ENCODE assay signal across 26 cellular contexts in genomic region chr11:27358306-27358705, GRCh38. TPM values are rescaled to one million over a fixed set of nuclear protein-coding genes. Genes with fewer than 3 reads are reported as not detected.
DNase-seq lines count a peak whose midpoint lies in the region; ATAC-seq, FAIRE-seq and TF ChIP-seq lines count a peak whose summit lies in the region.
"Had no signal": no experiment of that assay in that cellular context is flagged by ENCODE, and none has a peak within 500 bp of the region (broad histone marks: within the 10 kb centered on the region; RNA-seq: fewer than 3 reads in every experiment).

No MANE protein-coding gene starts in this region.

- dilution Hi-C loops in IMR-90 (cut with HindIII; ENCODE audit: low sequenced_read_pairs, unreplicated experiment) = no loop called here

- H3K9me3 Mint-ChIP-seq in neural progenitor cell = no peaks in the 10 kb centered on the region
- H3K9me3 Mint-ChIP-seq: activated T-helper 1 cell treated with anti-CD3 and anti-CD28 coated beads, Interleukin-12 subunit alpha, Interleukin-12 subunit beta, Interleukin-2, Interleukin-4 antibody, amounts not matched to agents 30 ng/mL and 10 ng/mL and 1 ng/mL, durations not matched to agents 14 hours and 24 hours and 36 hours; naive B cell had no signal

- H3K79me1 ChIP-seq in IMR-90 (ENCODE audit: low read depth in 1 of 2, low read length in 2 of 2) = peaks cover 0 to 12% of the 10 kb centered on the region in 2 experiments; a peak in 1 of 4 replicates

- no peak for TF ChIP-seq EP300 in A549 (IDR thresholded peaks at IDR 0.05)

- H3K4me1 Mint-ChIP-seq in neural progenitor cell = peaks cover 37% of the 10 kb centered on the region

- H3F3A ChIP-seq in neural progenitor cell (ENCODE audit: low read depth) = peaks cover 20% of the 10 kb centered on the region

- H3K4me1 ChIP-seq in A549 = peaks cover 56% of the 10 kb centered on the region
- H3K4me1 ChIP-seq in IMR-90 (ENCODE audit: control insufficient read depth, insufficient read depth, low read length) = peaks cover 3% of the 10 kb centered on the region
- peaks cover 20% of the 10 kb centered on the region for H3K4me1 ChIP-seq in neural progenitor cell
- H3K4me1 ChIP-seq: parathyroid adenoma, uterus had no signal

- no peak overlapping the region for H3K18ac ChIP-seq in IMR-90 (ENCODE audit: low read depth, low read length)

- BruUV-seq in IMR-90 (replicated peaks; lab: Mats Ljungman, UMichigan) = no TSS peak

- no peak for ATAC-seq in A549
- no peak for ATAC-seq in IMR-90 (ENCODE audit: low read depth)
- ATAC-seq: activated CD4-positive, alpha-beta T cell treated with anti-CD3 and anti-CD28 coated beads for 36 hours; activated CD8-positive, alpha-beta memory T cell treated with anti-CD3 and anti-CD28 coated beads, Interleukin-2, amount 10 ng/mL, durations not matched to agents 7 days and 5 days; Right ventricle myocardium inferior had no signal

- H3K9ac ChIP-seq in IMR-90 (ENCODE audit: low read depth, low read length) (no peak overlapping the region), neural progenitor cell (no peak overlapping the region)
- H3K9ac ChIP-seq: parathyroid adenoma had no signal

- no peak for DNase-seq in A549 (ENCODE audit: low read depth in 1 of 2, low spot score in 1 of 2)
- no peak for DNase-seq in IMR-90
- peak; percentile 76 for DNase-seq in SIG-M5 treated with dmso at 0.1 percent for 504 hours (lab: John Stamatoyannopoulos, UW; ENCODE audit: unreplicated experiment)
- DNase-seq in fibroblast of mammary gland (ENCODE audit: low read depth) = peak; percentile 30
- no peak for DNase-seq in activated gamma-delta T cell treated with Interleukin-2 at 50 U/mL for 16 hours
- DNase-seq in iPS-NIHi11 (ENCODE audit: low spot score) = no peak
- DNase-seq in activated CD4-positive, alpha-beta T cell treated with anti-CD3 and anti-CD28 coated beads for 48 hours = no peak
- DNase-seq in neural progenitor cell (ENCODE audit: low spot score) = no peak
- DNase-seq: activated CD4-positive, alpha-beta T cell treated with anti-CD3 and anti-CD28 coated beads for 36 hours; activated CD8-positive, alpha-beta memory T cell treated with anti-CD3 and anti-CD28 coated beads, Interleukin-2, amount 10 ng/mL, durations not matched to agents 7 days and 5 days; KBM-7; mesendoderm; naive B cell; NCI-H1105 treated with DMSO at 0.1 percent for 48 hours; NCI-H2081 treated with DMSO at 0.1 percent for 48 hours; NCI-H446 treated with DMSO at 0.1 percent for 48 hours; sigmoid colon; uterus had no signal

- peak overlapping the region in 1 of 2 experiments; percentile 20; a peak in 1 of 6 replicates for H3K27ac ChIP-seq in A549
- no peak overlapping the region for H3K27ac ChIP-seq in IMR-90 (ENCODE audit: insufficient read depth, low read length)
- no peak overlapping the region for H3K27ac ChIP-seq in neural progenitor cell
- H3K27ac ChIP-seq: cardiac muscle cell, epithelial cell of prostate, parathyroid adenoma, sigmoid colon, uterus had no signal

- H3K4me3 Mint-ChIP-seq in neural progenitor cell = no peak overlapping the region
- H3K4me3 Mint-ChIP-seq: activated CD4-positive, alpha-beta T cell treated with anti-CD3 and anti-CD28 coated beads for 36 hours; activated CD8-positive, alpha-beta memory T cell treated with anti-CD3 and anti-CD28 coated beads, Interleukin-2, amount 10 ng/mL, durations not matched to agents 7 days and 5 days; activated T-helper 1 cell treated with anti-CD3 and anti-CD28 coated beads, Interleukin-12 subunit alpha, Interleukin-12 subunit beta, Interleukin-2, Interleukin-4 antibody, amounts not matched to agents 30 ng/mL and 10 ng/mL and 1 ng/mL, durations not matched to agents 14 hours and 24 hours and 36 hours had no signal

- TF ChIP-seq POLR2A in A549 (IDR thresholded peaks at IDR 0.05; ENCODE audit: low read length) (no peak), IMR-90 (IDR thresholded peaks at IDR 0.05; ENCODE audit: low read depth, low read length) (no peak)

- POLR2A ChIA-PET in A549 (lab: Yijun Ruan, JAX) = no interaction called here
- POLR2A ChIA-PET in IMR-90 (lab: Charles Lee; ENCODE audit: unreplicated experiment) = no interaction called here

- peaks cover 6% of the 10 kb centered on the region; the same call in 1 of the 2 replicates for H3K9me1 ChIP-seq in IMR-90 (ENCODE audit: insufficient read depth, low read length)

- no peak overlapping the region for H2BK5ac ChIP-seq in IMR-90 (ENCODE audit: low read depth, low read length, poor library complexity, severe bottlenecking)

- in situ Hi-C loops in IMR-90 (cut with MboI; ENCODE audit: low sequenced_read_pairs) = no loop called here

- H2BK15ac ChIP-seq in IMR-90 (ENCODE audit: low read depth, low read length) = no peak overlapping the region

- intact Hi-C loops in IMR-90 (cut with micrococcal nuclease) = no loop called here

- TF ChIP-seq CTCF in A549 (IDR thresholded peaks at IDR 0.05) = no peak
- no peak for TF ChIP-seq CTCF in IMR-90 (conservative IDR thresholded peaks at IDR 0.05; ENCODE audit: low read depth, low read length)
- no peak for TF ChIP-seq CTCF in fibroblast of mammary gland (conservative IDR thresholded peaks at IDR 0.05; ENCODE audit: control insufficient read depth, insufficient read depth, low read depth, low read length)
- no peak for TF ChIP-seq CTCF in neural progenitor cell (IDR thresholded peaks at IDR 0.05)

- no peak overlapping the region for H3K27ac Mint-ChIP-seq in neural progenitor cell
- H3K27ac Mint-ChIP-seq: activated CD4-positive, alpha-beta T cell treated with anti-CD3 and anti-CD28 coated beads for 36 hours; activated CD8-positive, alpha-beta memory T cell treated with anti-CD3 and anti-CD28 coated beads, Interleukin-2, amount 10 ng/mL, durations not matched to agents 7 days and 5 days; activated T-helper 1 cell treated with anti-CD3 and anti-CD28 coated beads, Interleukin-12 subunit alpha, Interleukin-12 subunit beta, Interleukin-2, Interleukin-4 antibody, amounts not matched to agents 30 ng/mL and 10 ng/mL and 1 ng/mL, durations not matched to agents 14 hours and 24 hours and 36 hours had no signal

- no peak overlapping the region for H4K91ac ChIP-seq in IMR-90 (ENCODE audit: insufficient read depth, low read depth, low read length)

- CTCF ChIA-PET in A549 (lab: Yijun Ruan, JAX) = interaction anchor here (1.1 to 2.2 kb wide), 2 partner anchors 61 to 128 kb away, joined by 3 to 9 read pairs; no protein-coding TSS in a partner anchor
- CTCF ChIA-PET in IMR-90 (lab: Yijun Ruan, JAX) = no interaction called here

- FAIRE-seq in A549 (lab: Jason Lieb, UNC) = no peak
- FAIRE-seq: G401.6, H1, TTC549 had no signal

- no peak overlapping the region for H3K23ac ChIP-seq in IMR-90 (ENCODE audit: low read depth, low read length)

- no peaks in the 10 kb centered on the region for H4K20me1 ChIP-seq in IMR-90 (ENCODE audit: insufficient read depth, low read length)
- H4K20me1 ChIP-seq in neural progenitor cell (ENCODE audit: low read depth) = no peaks in the 10 kb centered on the region

- H2AFZ ChIP-seq in IMR-90 (replicated peaks; ENCODE audit: low read length, poor library complexity) (no peak overlapping the region), neural progenitor cell (replicated peaks) (no peak overlapping the region)
- H2AFZ ChIP-seq: parathyroid adenoma had no signal

- H3K79me2 ChIP-seq in neural progenitor cell (ENCODE audit: low read depth) = peaks cover 29% of the 10 kb centered on the region
- H3K79me2 ChIP-seq: parathyroid adenoma had no signal

- no peak overlapping the region for H4K5ac ChIP-seq in IMR-90 (ENCODE audit: low read depth, low read length)

- no peak overlapping the region for H4K8ac ChIP-seq in IMR-90 (ENCODE audit: low read depth in 2 of 2, low read length in 2 of 2)

- peaks cover 13% of the 10 kb centered on the region for H3K36me3 Mint-ChIP-seq in neural progenitor cell
- H3K36me3 Mint-ChIP-seq: naive B cell had no signal

- no peak overlapping the region for H3K56ac ChIP-seq in IMR-90 (ENCODE audit: extremely low read depth, insufficient read depth, low read length)

- no peak overlapping the region for H3K4ac ChIP-seq in IMR-90 (ENCODE audit: low read depth, low read length)

- no peak overlapping the region for H2AK5ac ChIP-seq in IMR-90 (ENCODE audit: low read depth, low read length)

- H3K4me3 ChIP-seq in A549 (no peak overlapping the region), IMR-90 (ENCODE audit: insufficient read depth, low read depth, low read length) (no peak overlapping the region), fibroblast of mammary gland (ENCODE audit: control insufficient read depth, low read depth, low read length) (no peak overlapping the region), neural progenitor cell (no peak overlapping the region)
- H3K4me3 ChIP-seq: cardiac muscle cell, sigmoid colon, uterus had no signal

- no peak overlapping the region for H2BK20ac ChIP-seq in IMR-90 (ENCODE audit: low read depth, low read length)

- H3K9me3 ChIP-seq in A549 = no peaks in the 10 kb centered on the region
- H3K9me3 ChIP-seq in IMR-90 (ENCODE audit: control insufficient read depth, insufficient read depth, low read length) = no peaks in the 10 kb centered on the region
- no peaks in the 10 kb centered on the region for H3K9me3 ChIP-seq in neural progenitor cell (ENCODE audit: low read depth)
- H3K9me3 ChIP-seq: sigmoid colon, uterus had no signal

- no peak overlapping the region for H2AK9ac ChIP-seq in IMR-90 (replicated peaks; ENCODE audit: low read depth, low read length, poor library complexity)

- H3K4me2 ChIP-seq in A549 (peak overlapping the region; percentile 10; the same call in 1 of the 3 replicates), IMR-90 (ENCODE audit: low read depth, low read length) (no peak overlapping the region), neural progenitor cell (no peak overlapping the region)

- TF ChIP-seq RAD21 in A549 (conservative IDR thresholded peaks at IDR 0.05 in 1 of 2, IDR thresholded peaks at IDR 0.05 in 1 of 2) = no peak
- TF ChIP-seq RAD21 in IMR-90 (IDR thresholded peaks at IDR 0.05; ENCODE audit: low read length) = no peak

- WGBS in A549 (ENCODE audit: missing lambda C conversion rate) = 97% methylated on average over 1 of the region's 1 CpG
- no CpG with 5 or more reads among the region's 1 CpG for WGBS in IMR-90 (ENCODE audit: extremely low coverage in 2 of 2, insufficient read length in 1 of 2), 2 experiments

- H2BK120ac ChIP-seq in IMR-90 (ENCODE audit: low read depth, low read length) = no peak overlapping the region

- no peak overlapping the region for H3K14ac ChIP-seq in IMR-90 (replicated peaks; ENCODE audit: low read depth, low read length)

- no peaks in the 10 kb centered on the region for H3K27me3 ChIP-seq in IMR-90 (ENCODE audit: control insufficient read depth, insufficient read depth, low read length)
- no peaks in the 10 kb centered on the region for H3K27me3 ChIP-seq in neural progenitor cell
- H3K27me3 ChIP-seq: cardiac muscle cell, sigmoid colon, uterus had no signal

- peaks cover 2% of the 10 kb centered on the region for H3K27me3 Mint-ChIP-seq in neural progenitor cell (ENCODE audit: insufficient read depth, low read depth)
- H3K27me3 Mint-ChIP-seq: activated CD4-positive, alpha-beta T cell treated with anti-CD3 and anti-CD28 coated beads for 36 hours; activated CD8-positive, alpha-beta memory T cell treated with anti-CD3 and anti-CD28 coated beads, Interleukin-2, amount 10 ng/mL, durations not matched to agents 7 days and 5 days; naive B cell had no signal

- H3K36me3 ChIP-seq in IMR-90 (ENCODE audit: control insufficient read depth, insufficient read depth, low read length) = no peaks in the 10 kb centered on the region
- H3K36me3 ChIP-seq in neural progenitor cell = no peaks in the 10 kb centered on the region
- H3K36me3 ChIP-seq: cardiac muscle cell, sigmoid colon, uterus had no signal

RNA-seq across cellular contexts. Expression of gene CCDC34, which starts 4.7 kb away (rescaled TPM):
- polyA plus RNA-seq in A549 (2011; rRNA removed) (33.1 and 35.9 TPM in 2 replicates), A549 (2017; fragmentation: RNase III; extraction: RNeasy Plus Mini Kit Qiagen cat#74134 plus additional on column Dnase treatment) (31.4 to 32.0 TPM (median 31.6 TPM) in 3 replicates), IMR-90 (2012; rRNA removed) (4.0 and 4.5 TPM in 2 replicates)
- polyA plus RNA-seq in A549 (2012; cell fraction: cytosol; rRNA removed) = 20.9 and 23.7 TPM in 2 replicates
- polyA plus RNA-seq in A549 (2012; cell fraction: nucleus; rRNA removed) = 12.1 and 13.2 TPM in 2 replicates
- polyA minus RNA-seq in A549 (2011; rRNA and poly(A)+ RNA removed) = 6.8 and 7.7 TPM in 2 replicates
- total RNA-seq in IMR-90 (2012; rRNA removed) (2.5 and 3.9 TPM in 2 replicates), neural progenitor cell (ENCODE audit: low replicate concordance) (15.6 and 30.6 TPM in 2 replicates)
- polyA plus RNA-seq in IMR-90 (2012; cell fraction: cytosol; rRNA removed) = 2.5 and 4.9 TPM in 2 replicates
- 0.98 and 1.0 TPM in 2 replicates for polyA plus RNA-seq in IMR-90 (2012; cell fraction: nucleus; rRNA removed; ENCODE audit: low replicate concordance)

Comparison
In these comparisons a context has a peak if more than half of its experiments do, and no peak if none do; other contexts are left out.
1. DNase-seq: peak in SIG-M5 treated with dmso at 0.1 percent for 504 hours (single experiment) and fibroblast of mammary gland (single experiment); none in A549 (0 of 2), IMR-90 (single experiment), activated gamma-delta T cell treated with Interleukin-2 at 50 U/mL for 16 hours (single experiment), iPS-NIHi11 (single experiment), activated CD4-positive, alpha-beta T cell treated with anti-CD3 and anti-CD28 coated beads for 48 hours (single experiment) and neural progenitor cell (single experiment).